17 cellular contexts compared by ENCODE assay signal in the genomic region with DNA sequence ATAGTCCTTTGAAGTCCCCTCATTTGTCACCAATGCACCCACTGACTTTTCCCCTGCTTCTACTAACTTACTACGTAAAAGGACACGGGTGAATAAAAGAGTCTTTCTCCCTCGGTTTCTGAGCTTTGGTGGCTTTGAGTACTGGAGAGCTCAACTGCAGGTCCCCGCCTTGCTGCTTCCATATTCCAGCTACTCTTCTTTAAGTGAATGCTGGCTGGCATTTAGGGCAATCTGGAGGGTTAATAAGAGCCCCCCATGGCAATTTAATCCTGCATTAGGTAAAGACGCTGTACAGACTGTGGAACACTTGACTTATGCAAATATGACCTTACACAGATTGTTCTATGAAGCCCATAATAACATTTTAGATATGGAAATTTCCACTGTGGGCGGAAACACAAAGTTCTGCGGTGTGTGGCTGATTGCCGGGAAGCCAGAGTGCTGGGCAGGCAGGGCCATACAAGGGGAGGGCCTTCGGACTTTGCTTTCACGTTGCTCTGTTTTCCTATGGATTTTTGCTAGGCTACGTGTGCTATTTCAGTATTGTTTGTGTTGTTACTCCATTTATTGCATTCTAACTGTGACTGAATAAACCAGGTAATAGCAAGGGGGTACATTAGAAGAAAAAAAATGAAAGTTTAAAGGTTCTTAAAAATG.
DNase-seq lines count a peak whose midpoint lies in the region; ATAC-seq and TF ChIP-seq lines count a peak whose summit lies in the region.
"Had no signal": no experiment of that assay in that cellular context is flagged by ENCODE, and none has a peak within 500 bp of the region (broad histone marks: within the 10 kb centered on the region; RNA-seq: fewer than 3 reads in every experiment).

No MANE protein-coding gene starts in this region.

- no peak for TF ChIP-seq POLR2A in Peyer's patch (IDR thresholded peaks at IDR 0.05)

- H3K27ac Mint-ChIP-seq in type B pancreatic cell: no peak overlapping the region
- no peak overlapping the region for H3K27ac Mint-ChIP-seq in activated T-helper 17 cell treated with anti-CD3 and anti-CD28 coated beads, Interleukin-2, amount 50 U/mL, for 72 hours
- H3K27ac Mint-ChIP-seq in activated CD8-positive, alpha-beta T cell treated with anti-CD3 and anti-CD28 coated beads, Interleukin-2, amount 10 ng/mL, durations not matched to agents 7 days and 5 days: no peak overlapping the region
- H3K27ac Mint-ChIP-seq: activated CD8-positive, alpha-beta memory T cell treated with anti-CD3 and anti-CD28 coated beads, Interleukin-2, amount 10 ng/mL, durations not matched to agents 7 days and 5 days; activated naive CD4-positive, alpha-beta T cell treated with anti-CD3 and anti-CD28 coated beads for 36 hours; brain; H9 had no signal

- DNase-seq in Peyer's patch (peak in 2 of 3 donors; percentile 58 to 69), type B pancreatic cell (ENCODE audit: extremely low spot score, unreplicated experiment) (no peak)
- no peak for DNase-seq in activated CD4-positive, alpha-beta T cell treated with anti-CD3 and anti-CD28 coated beads, Interleukin-2, amount 50 U/mL, for 4 hours
- DNase-seq in activated CD8-positive, alpha-beta T cell treated with anti-CD3 and anti-CD28 coated beads, Interleukin-2, amount 10 ng/mL, durations not matched to agents 7 days and 5 days: no peak
- DNase-seq: activated CD8-positive, alpha-beta memory T cell treated with anti-CD3 and anti-CD28 coated beads, Interleukin-2, amount 10 ng/mL, durations not matched to agents 7 days and 5 days; activated naive CD4-positive, alpha-beta T cell treated with anti-CD3 and anti-CD28 coated beads for 36 hours; dorsolateral prefrontal cortex; H9; left colon; NCI-H1092 treated with DMSO at 0.1 percent for 48 hours had no signal

- POLR2A ChIA-PET in activated CD8-positive, alpha-beta T cell treated with anti-CD3 and anti-CD28 coated beads, Interleukin-2, amount 10 ng/mL, durations not matched to agents 7 days and 5 days (lab: Charles Lee): no interaction called here

- no peaks in the 10 kb centered on the region for H3K36me3 Mint-ChIP-seq in type B pancreatic cell
- no peaks in the 10 kb centered on the region for H3K36me3 Mint-ChIP-seq in activated T-helper 17 cell treated with anti-CD3 and anti-CD28 coated beads, Interleukin-2, amount 50 U/mL, for 72 hours (ENCODE audit: low read depth)
- no peaks in the 10 kb centered on the region for H3K36me3 Mint-ChIP-seq in activated CD8-positive, alpha-beta T cell treated with anti-CD3 and anti-CD28 coated beads, Interleukin-2, amount 10 ng/mL, durations not matched to agents 7 days and 5 days (ENCODE audit: low read depth)
- H3K36me3 Mint-ChIP-seq: activated CD8-positive, alpha-beta memory T cell treated with anti-CD3 and anti-CD28 coated beads, Interleukin-2, amount 10 ng/mL, durations not matched to agents 7 days and 5 days; brain had no signal

- no peaks in the 10 kb centered on the region for H3K9me3 Mint-ChIP-seq in type B pancreatic cell
- H3K9me3 Mint-ChIP-seq in activated T-helper 17 cell treated with anti-CD3 and anti-CD28 coated beads, Interleukin-2, amount 50 U/mL, for 72 hours: no peaks in the 10 kb centered on the region
- H3K9me3 Mint-ChIP-seq in activated CD8-positive, alpha-beta T cell treated with anti-CD3 and anti-CD28 coated beads, Interleukin-2, amount 10 ng/mL, durations not matched to agents 7 days and 5 days (ENCODE audit: insufficient read depth): no peaks in the 10 kb centered on the region
- H3K9me3 Mint-ChIP-seq: activated naive CD4-positive, alpha-beta T cell treated with anti-CD3 and anti-CD28 coated beads for 36 hours; H9 had no signal

- H3K4me3 ChIP-seq in Peyer's patch: no peak overlapping the region
- H3K4me3 ChIP-seq: dorsolateral prefrontal cortex, prostate gland had no signal

- H3K27me3 Mint-ChIP-seq in type B pancreatic cell: no peaks in the 10 kb centered on the region
- peaks cover 18% of the 10 kb centered on the region for H3K27me3 Mint-ChIP-seq in activated T-helper 17 cell treated with anti-CD3 and anti-CD28 coated beads, Interleukin-2, amount 50 U/mL, for 72 hours
- no peaks in the 10 kb centered on the region for H3K27me3 Mint-ChIP-seq in activated CD8-positive, alpha-beta T cell treated with anti-CD3 and anti-CD28 coated beads, Interleukin-2, amount 10 ng/mL, durations not matched to agents 7 days and 5 days (ENCODE audit: low read depth)
- H3K27me3 Mint-ChIP-seq: brain had no signal

- H3K27ac ChIP-seq in Peyer's patch: peak overlapping the region in 2 of 4 donors; percentile 57 to 58
- H3K27ac ChIP-seq: dorsolateral prefrontal cortex, prostate gland, VCaP had no signal

- H3K4me1 Mint-ChIP-seq in type B pancreatic cell (ENCODE audit: unreplicated experiment): peaks cover 5% of the 10 kb centered on the region
- H3K4me1 Mint-ChIP-seq in activated T-helper 17 cell treated with anti-CD3 and anti-CD28 coated beads, Interleukin-2, amount 50 U/mL, for 72 hours: no peaks in the 10 kb centered on the region
- no peaks in the 10 kb centered on the region for H3K4me1 Mint-ChIP-seq in activated CD8-positive, alpha-beta T cell treated with anti-CD3 and anti-CD28 coated beads, Interleukin-2, amount 10 ng/mL, durations not matched to agents 7 days and 5 days (ENCODE audit: low read depth)
- H3K4me1 Mint-ChIP-seq: activated CD8-positive, alpha-beta memory T cell treated with anti-CD3 and anti-CD28 coated beads, Interleukin-2, amount 10 ng/mL, durations not matched to agents 7 days and 5 days had no signal

- TF ChIP-seq CTCF in Peyer's patch (IDR thresholded peaks at IDR 0.05) (no peak), type B pancreatic cell (conservative IDR thresholded peaks at IDR 0.05) (no peak)

- H3K36me3 ChIP-seq in Peyer's patch: no peaks in the 10 kb centered on the region
- H3K36me3 ChIP-seq: prostate gland had no signal

- H3K4me1 ChIP-seq in Peyer's patch: peaks cover 0 to 7% (median 0%) of the 10 kb centered on the region in 4 donors
- H3K4me1 ChIP-seq: prostate gland had no signal

- ATAC-seq in GM18861 (IDR thresholded peaks at IDR 0.05; ENCODE audit: unreplicated experiment) (peak; percentile 56), GM21381 (IDR thresholded peaks at IDR 0.05; ENCODE audit: unreplicated experiment) (peak; percentile 31), HG02973 (IDR thresholded peaks at IDR 0.05; ENCODE audit: unreplicated experiment) (peak; percentile 38)
- no peak for ATAC-seq in activated T-helper 17 cell treated with anti-CD3 and anti-CD28 coated beads, Interleukin-2, amount 50 U/mL, for 72 hours (replicated peaks)
- no peak for ATAC-seq in activated CD8-positive, alpha-beta T cell treated with anti-CD3 and anti-CD28 coated beads, Interleukin-2, amount 10 ng/mL, durations not matched to agents 7 days and 5 days
- ATAC-seq: activated CD8-positive, alpha-beta memory T cell treated with anti-CD3 and anti-CD28 coated beads, Interleukin-2, amount 10 ng/mL, durations not matched to agents 7 days and 5 days; left colon had no signal

- no peaks in the 10 kb centered on the region for H3K27me3 ChIP-seq in Peyer's patch

- CTCF ChIA-PET in activated CD8-positive, alpha-beta T cell treated with anti-CD3 and anti-CD28 coated beads, Interleukin-2, amount 10 ng/mL, durations not matched to agents 7 days and 5 days (lab: Charles Lee): no interaction called here

- H3K9me3 ChIP-seq in Peyer's patch: no peaks in the 10 kb centered on the region
- H3K9me3 ChIP-seq: prostate gland had no signal

- no peak overlapping the region for H3K4me3 Mint-ChIP-seq in type B pancreatic cell
- H3K4me3 Mint-ChIP-seq in activated T-helper 17 cell treated with anti-CD3 and anti-CD28 coated beads, Interleukin-2, amount 50 U/mL, for 72 hours: no peak overlapping the region
- no peak overlapping the region for H3K4me3 Mint-ChIP-seq in activated CD8-positive, alpha-beta T cell treated with anti-CD3 and anti-CD28 coated beads, Interleukin-2, amount 10 ng/mL, durations not matched to agents 7 days and 5 days
- H3K4me3 Mint-ChIP-seq: activated CD8-positive, alpha-beta memory T cell treated with anti-CD3 and anti-CD28 coated beads, Interleukin-2, amount 10 ng/mL, durations not matched to agents 7 days and 5 days; activated naive CD4-positive, alpha-beta T cell treated with anti-CD3 and anti-CD28 coated beads for 36 hours; brain; H9 had no signal

Comparison
In these comparisons a context has a peak if more than half of its experiments do, and no peak if none do; other contexts are left out.
1. ATAC-seq: peak in GM18861 (single experiment), GM21381 (single experiment) and HG02973 (single experiment); none in activated T-helper 17 cell treated with anti-CD3 and anti-CD28 coated beads, Interleukin-2, amount 50 U/mL, for 72 hours (single experiment) and activated CD8-positive, alpha-beta T cell treated with anti-CD3 and anti-CD28 coated beads, Interleukin-2, amount 10 ng/mL, durations not matched to agents 7 days and 5 days (single experiment).
2. DNase-seq: peak in Peyer's patch (2 of 3); none in type B pancreatic cell (single experiment), activated CD4-positive, alpha-beta T cell treated with anti-CD3 and anti-CD28 coated beads, Interleukin-2, amount 50 U/mL, for 4 hours (0 of 2) and activated CD8-positive, alpha-beta T cell treated with anti-CD3 and anti-CD28 coated beads, Interleukin-2, amount 10 ng/mL, durations not matched to agents 7 days and 5 days (single experiment).